Comparison of ENCODE assay signal across 19 cellular contexts in the genomic region with DNA sequence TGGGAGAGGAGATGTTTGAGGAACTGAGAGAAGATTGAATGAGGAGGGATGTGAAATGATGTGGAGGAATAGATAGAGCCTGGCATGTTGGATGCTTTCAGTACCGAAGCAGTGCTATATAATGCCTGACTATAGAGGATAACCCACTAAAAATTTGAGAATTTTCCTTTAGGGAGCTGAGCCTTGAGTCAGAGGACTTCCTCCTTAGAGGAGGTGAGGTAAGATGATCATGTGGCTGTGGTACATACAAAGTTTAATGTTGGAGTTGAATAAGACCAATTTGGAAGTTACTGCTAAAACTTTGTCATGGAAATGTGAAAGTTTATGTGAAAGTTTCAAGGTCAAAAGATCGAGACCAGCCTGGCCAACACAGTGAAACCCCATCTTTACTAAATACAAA.
DNase-seq lines count a peak whose midpoint lies in the region; ATAC-seq and TF ChIP-seq lines count a peak whose summit lies in the region.
"Had no signal": no experiment of that assay in that cellular context is flagged by ENCODE, and none has a peak within 500 bp of the region (broad histone marks: within the 10 kb centered on the region; RNA-seq: fewer than 3 reads in every experiment).

No MANE protein-coding gene starts in this region.

- H3K9me3 ChIP-seq in breast epithelium (no peaks in the 10 kb centered on the region), lung (ENCODE audit: control insufficient read depth in 2 of 2, insufficient read depth in 1 of 2, low read length in 1 of 2) (no peaks in the 10 kb centered on the region)
- H3K9me3 ChIP-seq: Peyer's patch had no signal

- TF ChIP-seq POLR2A in breast epithelium (IDR thresholded peaks at IDR 0.05): no peak

- peak; percentile 18 for DNase-seq in HT1080 (ENCODE audit: low read depth)
- no peak for DNase-seq in breast epithelium (ENCODE audit: low spot score in 2 of 2)
- DNase-seq in lung (ENCODE audit: low spot score): no peak
- DNase-seq in type B pancreatic cell (ENCODE audit: extremely low spot score, unreplicated experiment): no peak
- DNase-seq in NCI-H2107 treated with DMSO at 0.1 percent for 48 hours (lab: John Stamatoyannopoulos, UW; ENCODE audit: unreplicated experiment): no peak
- no peak for DNase-seq in mucosa of gallbladder (ENCODE audit: low spot score)
- DNase-seq in NCI-H345 (lab: John Stamatoyannopoulos, UW): no peak
- DNase-seq: C1 segment of cervical spinal cord, DMS79 treated with DMSO at 0.1 percent for 48 hours, Kasumi-1, left ventricle myocardium superior, NCI-H187 treated with DMSO at 0.1 percent for 48 hours, NCI-H526 treated with DMSO at 0.1 percent for 48 hours, Peyer's patch, retina had no signal

- H3K36me3 Mint-ChIP-seq in type B pancreatic cell: peaks cover 50% of the 10 kb centered on the region
- H3K36me3 Mint-ChIP-seq: natural killer cell treated with Interleukin-12 subunit alpha and Interleukin-12 subunit beta and Interleukin-15 and Interleukin-18, amount 100 ng/mL, for 72 hours had no signal

- TF ChIP-seq CTCF in breast epithelium (IDR thresholded peaks at IDR 0.05): no peak
- TF ChIP-seq CTCF in lung (IDR thresholded peaks at IDR 0.05; ENCODE audit: control extremely low read depth, extremely low read depth): no peak
- no peak for TF ChIP-seq CTCF in type B pancreatic cell (conservative IDR thresholded peaks at IDR 0.05)

- H3K27me3 Mint-ChIP-seq in type B pancreatic cell: no peaks in the 10 kb centered on the region
- H3K27me3 Mint-ChIP-seq: dendritic cell treated with granulocyte-macrophage colony-stimulating factor and Interleukin-4, amounts not matched to agents 40 ng/mL and 50 ng/mL, for 4 days had no signal

- H3K4me3 Mint-ChIP-seq in type B pancreatic cell: no peak overlapping the region
- H3K4me3 Mint-ChIP-seq: dendritic cell treated with granulocyte-macrophage colony-stimulating factor and Interleukin-4, amounts not matched to agents 40 ng/mL and 50 ng/mL, for 4 days; natural killer cell treated with Interleukin-12 subunit alpha and Interleukin-12 subunit beta and Interleukin-15 and Interleukin-18, amount 100 ng/mL, for 72 hours had no signal

- H3K4me1 ChIP-seq in breast epithelium: no peaks in the 10 kb centered on the region
- peaks cover 4 to 8% of the 10 kb centered on the region in 2 donors for H3K4me1 ChIP-seq in lung (ENCODE audit: control insufficient read depth in 2 of 2, insufficient read depth in 2 of 2, low read length in 2 of 2)
- H3K4me1 ChIP-seq: Peyer's patch had no signal

- 94 to 95% methylated on average over 2 of the region's 2 CpGs for WGBS in lung, 2 donors

- H3K27ac Mint-ChIP-seq in type B pancreatic cell: peak overlapping the region; percentile 93
- H3K27ac Mint-ChIP-seq: dendritic cell treated with granulocyte-macrophage colony-stimulating factor and Interleukin-4, amounts not matched to agents 40 ng/mL and 50 ng/mL, for 4 days; natural killer cell treated with Interleukin-12 subunit alpha and Interleukin-12 subunit beta and Interleukin-15 and Interleukin-18, amount 100 ng/mL, for 72 hours had no signal

- no peaks in the 10 kb centered on the region for H3K9me3 Mint-ChIP-seq in type B pancreatic cell
- H3K9me3 Mint-ChIP-seq: dendritic cell treated with granulocyte-macrophage colony-stimulating factor and Interleukin-4, amounts not matched to agents 40 ng/mL and 50 ng/mL, for 4 days had no signal

- ATAC-seq in lung (ENCODE audit: insufficient read depth, low FRiP score): no peak
- ATAC-seq in GM18858 (IDR thresholded peaks at IDR 0.05; ENCODE audit: unreplicated experiment): no peak
- ATAC-seq: left ventricle myocardium superior; natural killer cell treated with Interleukin-12 subunit alpha and Interleukin-12 subunit beta and Interleukin-15 and Interleukin-18, amount 100 ng/mL, for 72 hours had no signal

- peaks cover 10% of the 10 kb centered on the region for H3K4me1 Mint-ChIP-seq in type B pancreatic cell (ENCODE audit: unreplicated experiment)

- H3K27me3 ChIP-seq in breast epithelium (no peaks in the 10 kb centered on the region), lung (ENCODE audit: control insufficient read depth, insufficient read depth) (no peaks in the 10 kb centered on the region)
- H3K27me3 ChIP-seq: Peyer's patch had no signal

- no peaks in the 10 kb centered on the region for H3K36me3 ChIP-seq in breast epithelium
- peaks cover 0 to 2% of the 10 kb centered on the region in 2 donors for H3K36me3 ChIP-seq in lung (ENCODE audit: control insufficient read depth in 2 of 2, insufficient read depth in 2 of 2, low read length in 2 of 2)

- H3K27ac ChIP-seq in breast epithelium: peak overlapping the region; percentile 87 to 90
- peak overlapping the region; percentile 31 to 70 for H3K27ac ChIP-seq in lung (ENCODE audit: low read depth in 1 of 2, low read length in 1 of 2)
- H3K27ac ChIP-seq: VCaP had no signal

- H3K4me3 ChIP-seq in breast epithelium (no peak overlapping the region), lung (no peak overlapping the region)
- H3K4me3 ChIP-seq: Peyer's patch had no signal

- intact Hi-C loops in breast epithelium (cut with DNase I; ENCODE audit: low total_unique reads): loop anchor here (10.0 kb wide), 1 partner anchor 72 kb away; no protein-coding TSS in a partner anchor
